25 cellular contexts compared by ENCODE assay signal in genomic region chr6:125183391-125183790, GRCh38. TPM values are rescaled to one million over a fixed set of nuclear protein-coding genes. Genes with fewer than 3 reads are reported as not detected.
"Had no signal": no experiment of that assay in that cellular context is flagged by ENCODE, and none has a peak within 500 bp of the region (broad histone marks: within the 10 kb centered on the region; RNA-seq: fewer than 3 reads in every experiment).

No MANE protein-coding gene starts in this region.

- H3K4me1 ChIP-seq: breast epithelium, foreskin keratinocyte, upper lobe of right lung had no signal

- DNase-seq: activated CD4-positive, alpha-beta memory T cell treated with anti-CD3 and anti-CD28 coated beads, Interleukin-2, amount 10 ng/mL, durations not matched to agents 7 days and 5 days; activated CD4-positive, alpha-beta T cell treated with anti-CD3 and anti-CD28 coated beads for 36 hours; activated CD8-positive, alpha-beta memory T cell treated with anti-CD3 and anti-CD28 coated beads, Interleukin-2, amount 10 ng/mL, durations not matched to agents 7 days and 5 days; activated naive CD4-positive, alpha-beta T cell; activated naive CD8-positive, alpha-beta T cell treated with anti-CD3 and anti-CD28 coated beads, Interleukin-2, amount 10 ng/mL, durations not matched to agents 7 days and 5 days; anterior cingulate cortex; cerebellar nuclear complex; effector CD4-positive, alpha-beta T cell; foreskin keratinocyte; glutamatergic neuron; hippocampal formation; islet precursor cell; left ventricle myocardium inferior; mammary epithelial cell; occipital lobe; stimulated activated CD4-positive, alpha-beta T cell treated with anti-CD3 and anti-CD28 coated beads, Interleukin-12 subunit alpha, Interleukin-12 subunit beta, amount 100 ng/mL, for 4 hours; stimulated activated CD4-positive, alpha-beta T cell treated with anti-CD3 and anti-CD28 coated beads, Interleukin-1b, Interleukin-23, amount 100 ng/mL, for 48 hours; stimulated activated CD8-positive, alpha-beta memory T cell treated with anti-CD3 and anti-CD28 coated beads, Interleukin-4, amount 100 ng/mL, for 48 hours; stimulated activated naive CD4-positive, alpha-beta T cell; SW 1271; upper lobe of right lung had no signal

- H3K27me3 ChIP-seq: breast epithelium, foreskin keratinocyte, right atrium auricular region, upper lobe of right lung had no signal

- ATAC-seq: activated CD4-positive, alpha-beta T cell treated with anti-CD3 and anti-CD28 coated beads for 36 hours; activated CD8-positive, alpha-beta memory T cell treated with anti-CD3 and anti-CD28 coated beads, Interleukin-2, amount 10 ng/mL, durations not matched to agents 7 days and 5 days; foreskin keratinocyte; upper lobe of right lung; WTC11 had no signal

- H3K27ac ChIP-seq: breast epithelium, foreskin keratinocyte, left ventricle myocardium inferior, right atrium auricular region, upper lobe of right lung had no signal

- H3K9me3 ChIP-seq: breast epithelium, left ventricle myocardium inferior, right atrium auricular region, upper lobe of right lung had no signal

- H3K36me3 ChIP-seq: breast epithelium, left ventricle myocardium inferior, right atrium auricular region, upper lobe of right lung had no signal

- H3K4me3 ChIP-seq: breast epithelium, left ventricle myocardium inferior, right atrium auricular region, upper lobe of right lung had no signal

RNA-seq across cellular contexts. Expression of gene TPD52L1, which starts 29.8 kb away (rescaled TPM):
- total RNA-seq: activated CD4-positive, alpha-beta memory T cell treated with anti-CD3 and anti-CD28 coated beads, Interleukin-2, amount 10 ng/mL, durations not matched to agents 7 days and 5 days; activated CD8-positive, alpha-beta memory T cell treated with anti-CD3 and anti-CD28 coated beads, Interleukin-2, amount 10 ng/mL, durations not matched to agents 7 days and 5 days; activated naive CD8-positive, alpha-beta T cell treated with anti-CD3 and anti-CD28 coated beads, Interleukin-2, amount 10 ng/mL, durations not matched to agents 7 days and 5 days; T-helper 2 cell treated with Interferon-gamma antibody and Interleukin-4, amounts not matched to agents 100 ng/mL and 5 ng/mL, for 36 hours had no signal
